20 cellular contexts compared by ENCODE assay signal in genomic region chr4:123379392-123379791, GRCh38. TPM values are rescaled to one million over a fixed set of nuclear protein-coding genes. Genes with fewer than 3 reads are reported as not detected.
DNase-seq lines count a peak whose midpoint lies in the region; TF ChIP-seq lines count a peak whose summit lies in the region.
"Had no signal": no experiment of that assay in that cellular context is flagged by ENCODE, and none has a peak within 500 bp of the region (broad histone marks: within the 10 kb centered on the region; RNA-seq: fewer than 3 reads in every experiment).

No MANE protein-coding gene starts in this region.

- WGBS in HUES64, result 50% methylated on average over 1 of the region's 1 CpG

- DNase-seq in adipocyte (ENCODE audit: low read depth) (peak; percentile 52), fibroblast of pulmonary artery (ENCODE audit: low read depth) (peak; percentile 33), erythroblast (lab: John Stamatoyannopoulos, UW) (no peak), mesenteric fat pad (ENCODE audit: low spot score) (no peak), substantia nigra (lab: John Stamatoyannopoulos, UW) (no peak), HAP-1 (ENCODE audit: low spot score in 2 of 2) (no peak)
- DNase-seq: 8988T; Calu3; CD8-positive, alpha-beta memory T cell; GDM1; NCI-H1417; NCI-H187; NCI-H446 treated with DMSO at 0.1 percent for 48 hours; NCI-H526 treated with DMSO at 0.1 percent for 48 hours; RPMI8226; SHP77 had no signal

- H3K4me3 ChIP-seq in ACC112 (ENCODE audit: low read depth, low read length) (no peak overlapping the region), HUES64 (ENCODE audit: low read length) (no peak overlapping the region), adipocyte (ENCODE audit: low read length) (no peak overlapping the region), fibroblast of pulmonary artery (replicated peaks; ENCODE audit: low read depth, low read length) (no peak overlapping the region), HAP-1 (no peak overlapping the region)

- H3K4me1 ChIP-seq in ACC112 (ENCODE audit: control insufficient read depth, insufficient read depth, low read length, unreplicated experiment) (peaks cover 11% of the 10 kb centered on the region), HUES64 (ENCODE audit: insufficient read depth, low read length) (peaks cover 44% of the 10 kb centered on the region), adipocyte (ENCODE audit: control insufficient read depth, insufficient read depth, low read length) (peaks cover 4% of the 10 kb centered on the region), HAP-1 (peaks cover 10% of the 10 kb centered on the region)

- in situ Hi-C loops in HAP-1 (cut with MboI; ENCODE audit: low sequenced_read_pairs), result loop anchor here (25.0 kb wide), 1 partner anchor 283 kb away; no protein-coding TSS in a partner anchor

- no peaks in the 10 kb centered on the region for H3K79me2 ChIP-seq in ACC112 (ENCODE audit: control insufficient read depth, insufficient read depth, low read length, unreplicated experiment)

- H3K36me3 ChIP-seq in ACC112 (ENCODE audit: insufficient read depth, low read length) (0 out of 2 replicates have a peak, but pooled peaks cover 2% of the 10 kb centered on the region), HUES64 (ENCODE audit: insufficient read depth, low read length) (no peaks in the 10 kb centered on the region), adipocyte (ENCODE audit: control insufficient read depth, insufficient read depth, low read length, severe bottlenecking) (no peaks in the 10 kb centered on the region), HAP-1 (replicated peaks) (no peaks in the 10 kb centered on the region)

- no peak for TF ChIP-seq CTCF in fibroblast of pulmonary artery (IDR thresholded peaks at IDR 0.05; ENCODE audit: low read length, missing control alignments)

- H2AFZ ChIP-seq in ACC112 (ENCODE audit: low read length, unreplicated experiment), result peak overlapping the region; percentile 30

- H3K27me3 ChIP-seq in ACC112 (ENCODE audit: insufficient read depth, low read length) (no peaks in the 10 kb centered on the region), HUES64 (ENCODE audit: insufficient read depth, low read length) (no peaks in the 10 kb centered on the region), adipocyte (replicated peaks; ENCODE audit: control insufficient read depth, insufficient read depth, low read length) (no peaks in the 10 kb centered on the region), HAP-1 (ENCODE audit: low read depth) (no peaks in the 10 kb centered on the region)

- H3K9me3 ChIP-seq in HUES64 (ENCODE audit: insufficient read depth, low read depth, low read length) (no peaks in the 10 kb centered on the region), adipocyte (ENCODE audit: control insufficient read depth, low read length) (no peaks in the 10 kb centered on the region), HAP-1 (no peaks in the 10 kb centered on the region)

- TF ChIP-seq POLR2A in erythroblast (IDR thresholded peaks at IDR 0.05; ENCODE audit: low read length), result no peak

- H3K27ac ChIP-seq in ACC112 (ENCODE audit: low read depth, low read length) (no peak overlapping the region), HUES64 (ENCODE audit: low read depth, low read length) (peak overlapping the region; percentile 89), substantia nigra (ENCODE audit: low read depth, low read length, poor library complexity, severe bottlenecking) (no peak overlapping the region)
- H3K27ac ChIP-seq: C4-2B had no signal

- H3K9ac ChIP-seq in HUES64 (ENCODE audit: low read depth, low read length) (peak overlapping the region; percentile 42; the same call in 1 of the 2 replicates), adipocyte (ENCODE audit: low read length) (no peak overlapping the region)

RNA-seq across cellular contexts. Expression of gene SPRY1, which starts 17.2 kb away (rescaled TPM):
- 45.8 TPM for polyA plus RNA-seq in HUES64 (2013, experiment 1 of 2)
- polyA plus RNA-seq in HUES64 (2013, experiment 2 of 2), result 70.2 TPM
- 343 TPM for total RNA-seq in mesenteric fat pad
- polyA plus RNA-seq: IgD-negative memory B cell had no signal

Comparison
In these comparisons a context has a peak if more than half of its experiments do, and no peak if none do; other contexts are left out.
1. DNase-seq: peak in adipocyte (single experiment) and fibroblast of pulmonary artery (single experiment); none in erythroblast (0 of 2), mesenteric fat pad (single experiment), substantia nigra (0 of 49) and HAP-1 (0 of 2).